ENCODE assay signal across 30 cellular contexts in the genomic region with DNA sequence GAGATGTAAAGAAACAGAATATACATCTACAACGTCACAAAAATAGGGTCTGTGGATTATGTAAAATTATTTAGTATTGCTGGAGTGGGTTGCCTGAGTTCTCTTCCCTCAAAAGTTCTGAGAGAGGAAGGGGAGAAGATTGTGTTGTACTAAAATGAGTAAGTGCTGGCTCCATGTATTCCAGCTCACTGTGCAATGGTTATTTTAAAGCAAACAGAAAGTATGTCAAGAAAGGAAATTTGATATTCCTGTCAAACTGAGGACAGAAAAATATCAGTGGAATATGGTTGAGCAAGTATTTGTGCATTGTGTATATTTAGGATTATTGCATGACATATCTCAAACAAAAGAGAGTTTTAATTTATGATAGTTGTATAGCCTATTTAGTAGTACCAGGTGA. TPM values are rescaled to one million over a fixed set of nuclear protein-coding genes. Genes with fewer than 3 reads are reported as not detected.
DNase-seq lines count a peak whose midpoint lies in the region; ATAC-seq and TF ChIP-seq lines count a peak whose summit lies in the region.
"Had no signal": no experiment of that assay in that cellular context is flagged by ENCODE, and none has a peak within 500 bp of the region (broad histone marks: within the 10 kb centered on the region; RNA-seq: fewer than 3 reads in every experiment).

No MANE protein-coding gene starts in this region.

- ATAC-seq in SK-N-SH treated with all-trans-retinoic acid at 6 μM for 48 hours (no peak), WTC11 (no peak)
- ATAC-seq: esophagus mucosa, natural killer cell had no signal

- no peak for TF ChIP-seq RAD21 in SK-N-SH (IDR thresholded peaks at IDR 0.05; ENCODE audit: low read length)

- POLR2A ChIA-PET in SK-N-SH (lab: Yijun Ruan, JAX): no interaction called here
- POLR2A ChIA-PET in WTC11 (lab: Charles Lee): no interaction called here

- H3K9ac ChIP-seq in SK-N-SH (no peak overlapping the region), smooth muscle cell (ENCODE audit: low read depth) (no peak overlapping the region)

- H3K4me1 ChIP-seq in SK-N-SH (ENCODE audit: control insufficient read depth in 1 of 2, insufficient read depth in 2 of 2, low read depth in 1 of 2, low read length in 1 of 2): peaks cover 0 to 2% of the 10 kb centered on the region in 2 experiments; a peak in 1 of 4 replicates
- peaks cover 15% of the 10 kb centered on the region for H3K4me1 ChIP-seq in smooth muscle cell (ENCODE audit: low read depth)

- DNase-seq in SK-N-SH (no peak), WTC11 (ENCODE audit: low spot score) (no peak), glutamatergic neuron (no peak), smooth muscle cell (lab: John Stamatoyannopoulos, UW; ENCODE audit: unreplicated experiment) (no peak), NCI-H2196 treated with DMSO at 0.1 percent for 48 hours (lab: John Stamatoyannopoulos, UW; ENCODE audit: unreplicated experiment) (no peak), NCI-H2196 (lab: John Stamatoyannopoulos, UW; ENCODE audit: unreplicated experiment) (no peak)
- no peak for DNase-seq in central memory CD4-positive, alpha-beta T cell
- DNase-seq: 8988T; activated B cell treated with CpG ODN at 0.5 μM for 24 hours; activated CD4-positive, alpha-beta memory T cell treated with anti-CD3 and anti-CD28 coated beads for 36 hours; activated gamma-delta T cell treated with Interleukin-2 at 50 U/mL for 16 hours; activated T-cell treated with anti-CD3 and anti-CD28 coated beads for 4 hours; amniotic stem cell; Calu3; caudate nucleus; GOT3; natural killer cell; NCI-H1092; NCI-H2029; NK-92 treated with Interleukin-12 subunit alpha and Interleukin-12 subunit beta, amount 100 ng/mL, for 24 hours; spleen; stimulated activated CD4-positive, alpha-beta T cell treated with anti-CD3 and anti-CD28 coated beads, Interleukin-4, amount 100 ng/mL, for 4 hours; stomach; T-helper 9 cell; upper lobe of left lung had no signal

- H3K27me3 Mint-ChIP-seq in WTC11 (ENCODE audit: low read depth) (peaks cover 3% of the 10 kb centered on the region; the same call in 1 of the 2 replicates), glutamatergic neuron (ENCODE audit: unreplicated experiment) (peaks cover 1% of the 10 kb centered on the region)
- H3K27me3 Mint-ChIP-seq: progenitor cell of endocrine pancreas had no signal

- H3K4me3 ChIP-seq in SK-N-SH (ENCODE audit: low read depth in 2 of 2, low read length in 1 of 2): no peak overlapping the region
- peak overlapping the region; percentile 66 for H3K4me3 ChIP-seq in smooth muscle cell

- peaks cover 50% of the 10 kb centered on the region for H3K79me2 ChIP-seq in SK-N-SH (ENCODE audit: insufficient read depth)
- peaks cover 40% of the 10 kb centered on the region for H3K79me2 ChIP-seq in smooth muscle cell (ENCODE audit: low read depth)

- no peak overlapping the region for H2AFZ ChIP-seq in SK-N-SH (ENCODE audit: low read depth)
- no peak overlapping the region for H2AFZ ChIP-seq in smooth muscle cell (ENCODE audit: low read depth)

- H3K4me2 ChIP-seq in SK-N-SH: peak overlapping the region; percentile 84
- H3K4me2 ChIP-seq in smooth muscle cell: peak overlapping the region; percentile 88

- 8% methylated on average over 1 of the region's 1 CpG for WGBS in SK-N-SH (ENCODE audit: low lambda C conversion rate)
- WGBS in smooth muscle cell (ENCODE audit: low lambda C conversion rate): 39% methylated on average over 1 of the region's 1 CpG

- H3K36me3 ChIP-seq in SK-N-SH (replicated peaks in 1 of 2; ENCODE audit: control insufficient read depth in 1 of 2, insufficient read depth in 2 of 2, low read length in 1 of 2): peaks cover 7 to 12% of the 10 kb centered on the region in 2 experiments
- no peaks in the 10 kb centered on the region for H3K36me3 ChIP-seq in smooth muscle cell (ENCODE audit: low read depth)
- H3K36me3 ChIP-seq: spleen, stomach, upper lobe of left lung had no signal

- H3K9me3 Mint-ChIP-seq in WTC11: peaks cover 10% of the 10 kb centered on the region
- peaks cover 12% of the 10 kb centered on the region for H3K9me3 Mint-ChIP-seq in glutamatergic neuron (ENCODE audit: unreplicated experiment)
- H3K9me3 Mint-ChIP-seq: activated CD4-positive, alpha-beta memory T cell treated with anti-CD3 and anti-CD28 coated beads for 36 hours; natural killer cell had no signal

- H4K20me1 ChIP-seq in SK-N-SH (ENCODE audit: insufficient read depth) (no peaks in the 10 kb centered on the region), smooth muscle cell (ENCODE audit: low read depth) (no peaks in the 10 kb centered on the region)

- no peak for TF ChIP-seq EP300 in SK-N-SH (IDR thresholded peaks at IDR 0.05; ENCODE audit: borderline replicate concordance in 1 of 2, low read depth in 1 of 2, low read length in 1 of 2)

- no peaks in the 10 kb centered on the region for H3K27me3 ChIP-seq in SK-N-SH (ENCODE audit: insufficient read depth)
- no peaks in the 10 kb centered on the region for H3K27me3 ChIP-seq in smooth muscle cell (ENCODE audit: low read depth)

- no peak overlapping the region for H3K27ac ChIP-seq in SK-N-SH (ENCODE audit: low read depth in 2 of 2, low read length in 1 of 2)
- H3K27ac ChIP-seq in smooth muscle cell (ENCODE audit: low read depth): no peak overlapping the region
- H3K27ac ChIP-seq: RWPE1, spleen, stomach, upper lobe of left lung had no signal

- no peak for TF ChIP-seq CTCF in SK-N-SH (IDR thresholded peaks at IDR 0.05)
- TF ChIP-seq CTCF in WTC11 (IDR thresholded peaks at IDR 0.05): no peak
- TF ChIP-seq CTCF in glutamatergic neuron (IDR thresholded peaks at IDR 0.05; ENCODE audit: partially characterized antibody, unreplicated experiment): no peak
- no peak for TF ChIP-seq CTCF in smooth muscle cell (IDR thresholded peaks at IDR 0.05; ENCODE audit: borderline replicate concordance, insufficient read depth, poor library complexity, severe bottlenecking)

- H3F3A ChIP-seq in SK-N-SH (replicated peaks; ENCODE audit: insufficient read depth): no peaks in the 10 kb centered on the region
- no peaks in the 10 kb centered on the region for H3F3A ChIP-seq in smooth muscle cell (ENCODE audit: low read depth)

- H3K27ac Mint-ChIP-seq in WTC11: no peak overlapping the region
- no peak overlapping the region for H3K27ac Mint-ChIP-seq in glutamatergic neuron (ENCODE audit: unreplicated experiment)
- H3K27ac Mint-ChIP-seq: activated B cell treated with CpG ODN at 0.5 μM for 24 hours; activated CD4-positive, alpha-beta memory T cell treated with anti-CD3 and anti-CD28 coated beads for 36 hours; mesothelial cell of epicardium; natural killer cell; progenitor cell of endocrine pancreas had no signal

- H3K9me3 ChIP-seq in SK-N-SH: no peaks in the 10 kb centered on the region
- no peaks in the 10 kb centered on the region for H3K9me3 ChIP-seq in smooth muscle cell (replicated peaks; ENCODE audit: low read depth)
- H3K9me3 ChIP-seq: spleen, stomach, upper lobe of left lung had no signal

- CTCF ChIA-PET in SK-N-SH (lab: Yijun Ruan, JAX) (no interaction called here), WTC11 (lab: Charles Lee) (no interaction called here)

- H3K36me3 Mint-ChIP-seq in WTC11 (peaks cover 6% of the 10 kb centered on the region; the same call in 1 of the 2 replicates), glutamatergic neuron (ENCODE audit: unreplicated experiment) (peaks cover 6% of the 10 kb centered on the region)

- H3K4me3 Mint-ChIP-seq in WTC11: peak overlapping the region; percentile 90
- H3K4me3 Mint-ChIP-seq in glutamatergic neuron (ENCODE audit: unreplicated experiment): peak overlapping the region; percentile 96

- H3K9me2 ChIP-seq in SK-N-SH: no peaks in the 10 kb centered on the region

- H3K4me1 Mint-ChIP-seq in WTC11 (peaks cover 25% of the 10 kb centered on the region), glutamatergic neuron (ENCODE audit: low read depth, unreplicated experiment) (no peaks in the 10 kb centered on the region)

TF ChIP-seq in SK-N-SH, 30 proteins besides CTCF, POLR2A, EP300 and RAD21 (continues in another document):
- no peak for TF ChIP-seq GATA2 (CRISPR knock-in tag; IDR thresholded peaks at IDR 0.05)
- no peak for TF ChIP-seq TCF12 (IDR thresholded peaks at IDR 0.05)

TF ChIP-seq in SK-N-SH treated with all-trans-retinoic acid at 6 μM for 48 hours, 23 proteins besides CTCF, POLR2A, EP300 and RAD21 (continues in another document):
- TF ChIP-seq ZFP3 (CRISPR knock-in tag; IDR thresholded peaks at IDR 0.05): no peak
- no peak for TF ChIP-seq ZNF70 (CRISPR knock-in tag; IDR thresholded peaks at IDR 0.05)

TF ChIP-seq in WTC11, 78 proteins besides CTCF, POLR2A, EP300 and RAD21 (continues in another document):
- TF ChIP-seq, protein P1, sequence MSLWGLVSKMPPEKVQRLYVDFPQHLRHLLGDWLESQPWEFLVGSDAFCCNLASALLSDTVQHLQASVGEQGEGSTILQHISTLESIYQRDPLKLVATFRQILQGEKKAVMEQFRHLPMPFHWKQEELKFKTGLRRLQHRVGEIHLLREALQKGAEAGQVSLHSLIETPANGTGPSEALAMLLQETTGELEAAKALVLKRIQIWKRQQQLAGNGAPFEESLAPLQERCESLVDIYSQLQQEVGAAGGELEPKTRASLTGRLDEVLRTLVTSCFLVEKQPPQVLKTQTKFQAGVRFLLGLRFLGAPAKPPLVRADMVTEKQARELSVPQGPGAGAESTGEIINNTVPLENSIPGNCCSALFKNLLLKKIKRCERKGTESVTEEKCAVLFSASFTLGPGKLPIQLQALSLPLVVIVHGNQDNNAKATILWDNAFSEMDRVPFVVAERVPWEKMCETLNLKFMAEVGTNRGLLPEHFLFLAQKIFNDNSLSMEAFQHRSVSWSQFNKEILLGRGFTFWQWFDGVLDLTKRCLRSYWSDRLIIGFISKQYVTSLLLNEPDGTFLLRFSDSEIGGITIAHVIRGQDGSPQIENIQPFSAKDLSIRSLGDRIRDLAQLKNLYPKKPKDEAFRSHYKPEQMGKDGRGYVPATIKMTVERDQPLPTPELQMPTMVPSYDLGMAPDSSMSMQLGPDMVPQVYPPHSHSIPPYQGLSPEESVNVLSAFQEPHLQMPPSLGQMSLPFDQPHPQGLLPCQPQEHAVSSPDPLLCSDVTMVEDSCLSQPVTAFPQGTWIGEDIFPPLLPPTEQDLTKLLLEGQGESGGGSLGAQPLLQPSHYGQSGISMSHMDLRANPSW (CRISPR knock-in tag; conservative IDR thresholded peaks at IDR 0.05; ENCODE audit: low read depth): no peak
- TF ChIP-seq CBFB (CRISPR knock-in tag; IDR thresholded peaks at IDR 0.05; ENCODE audit: low read depth) (no peak), NR1H2 (CRISPR knock-in tag; IDR thresholded peaks at IDR 0.05) (no peak)

RNA-seq across cellular contexts. Expression of a gene that starts 2.2 kb away (rescaled TPM):
- 9.6 and 13.4 TPM in 2 replicates for polyA plus RNA-seq in SK-N-SH (2012; rRNA removed)
- polyA plus RNA-seq in SK-N-SH (2012; cell fraction: cytosol; rRNA removed): 12.0 and 13.5 TPM in 2 replicates
- polyA plus RNA-seq in SK-N-SH (2012; cell fraction: nucleus; rRNA removed): 14.4 and 27.3 TPM in 2 replicates
- total RNA-seq in WTC11 (2021): 13.8 to 20.3 TPM (median 20.0 TPM) in 3 replicates
- total RNA-seq in glutamatergic neuron (ENCODE audit: unreplicated experiment): 23.2 TPM
- 26.8 and 36.5 TPM in 2 replicates for total RNA-seq in smooth muscle cell
- 3.5 and 6.2 TPM in 2 replicates for polyA plus RNA-seq in smooth muscle cell
